ENCODE assay signal across 33 cellular contexts in genomic region chr4:75880278-75880677, GRCh38. TPM values are rescaled to one million over a fixed set of nuclear protein-coding genes. Genes with fewer than 3 reads are reported as not detected.
"Had no signal": no experiment of that assay in that cellular context is flagged by ENCODE, and none has a peak within 500 bp of the region (broad histone marks: within the 10 kb centered on the region; RNA-seq: fewer than 3 reads in every experiment).

No MANE protein-coding gene starts in this region.

- H3K36me3 ChIP-seq: adrenal gland, gastroesophageal sphincter, WERI-Rb-1 had no signal

- H3K4me1 ChIP-seq: adrenal gland, body of pancreas, gastroesophageal sphincter had no signal

- H3K36me3 Mint-ChIP-seq: T-cell had no signal

- H3K27ac ChIP-seq: adrenal gland, body of pancreas, gastroesophageal sphincter, WERI-Rb-1 had no signal

- H3K27ac Mint-ChIP-seq: activated B cell treated with CpG ODN at 0.5 μM for 24 hours; activated CD8-positive, alpha-beta T cell treated with anti-CD3 and anti-CD28 coated beads for 36 hours; activated naive CD8-positive, alpha-beta T cell; activated T-helper 17 cell treated with anti-CD3 and anti-CD28 coated beads, Interleukin-2, amount 50 U/mL, for 72 hours; T-cell; T-helper 17 cell; T-helper 2 cell treated with Interferon-gamma antibody and Interleukin-4, amounts not matched to agents 5 μg/mL and 100 μg/mL, for 36 hours had no signal

- DNase-seq: activated B cell treated with CpG ODN at 0.5 μM for 24 hours; activated CD4-positive, alpha-beta T cell treated with anti-CD3 and anti-CD28 coated beads for 48 hours; activated CD4-positive, alpha-beta T cell treated with anti-CD3 and anti-CD28 coated beads, Interleukin-2, amount 50 U/mL, for 1 hour; activated CD4-positive, alpha-beta T cell treated with anti-CD3 and anti-CD28 coated beads, Interleukin-2, amount 50 U/mL, for 48 hours; activated CD8-positive, alpha-beta memory T cell treated with anti-CD3 and anti-CD28 coated beads for 24 hours; activated CD8-positive, alpha-beta T cell treated with anti-CD3 and anti-CD28 coated beads for 36 hours; activated effector memory CD4-positive, alpha-beta T cell treated with Interleukin-2 at 50 U/mL for 16 hours; activated gamma-delta T cell treated with Interleukin-2 at 50 U/mL for 16 hours; activated naive CD4-positive, alpha-beta T cell treated with anti-CD3 and anti-CD28 coated beads, Interleukin-2, amount 50 U/mL, for 16 hours; activated naive CD4-positive, alpha-beta T cell treated with Interleukin-2 at 50 U/mL for 16 hours; activated T-cell treated with anti-CD3 and anti-CD28 coated beads, Interleukin-2, amount 50 U/mL, for 4 hours; adrenal gland; amygdala; aorta; body of pancreas; caudate nucleus; cortex of kidney; effector CD8-positive, alpha-beta T cell; foreskin melanocyte; SW 1271; T-cell; T-helper 17 cell; T1000; WERI-Rb-1 had no signal

- H3K27me3 ChIP-seq: adrenal gland, body of pancreas had no signal

- H3K9me3 Mint-ChIP-seq: activated B cell treated with CpG ODN at 0.5 μM for 24 hours; activated CD8-positive, alpha-beta T cell treated with anti-CD3 and anti-CD28 coated beads for 36 hours; activated T-cell treated with anti-CD3 and anti-CD28 coated beads, Interleukin-2, amount 50 U/mL, for 4 hours; activated T-helper 17 cell treated with anti-CD3 and anti-CD28 coated beads, Interleukin-2, amount 50 U/mL, for 72 hours; T-cell; T-helper 2 cell treated with Interferon-gamma antibody and Interleukin-4, amounts not matched to agents 5 μg/mL and 100 μg/mL, for 36 hours had no signal

- H3K27me3 Mint-ChIP-seq: activated CD8-positive, alpha-beta T cell treated with anti-CD3 and anti-CD28 coated beads for 36 hours; activated naive CD8-positive, alpha-beta T cell had no signal

- H3K4me3 Mint-ChIP-seq: activated B cell treated with CpG ODN at 0.5 μM for 24 hours; activated CD8-positive, alpha-beta T cell treated with anti-CD3 and anti-CD28 coated beads for 36 hours; activated naive CD8-positive, alpha-beta T cell; activated T-cell treated with anti-CD3 and anti-CD28 coated beads, Interleukin-2, amount 50 U/mL, for 4 hours; activated T-helper 17 cell treated with anti-CD3 and anti-CD28 coated beads, Interleukin-2, amount 50 U/mL, for 72 hours; T-cell; T-helper 17 cell; T-helper 2 cell treated with Interferon-gamma antibody and Interleukin-4, amounts not matched to agents 5 μg/mL and 100 μg/mL, for 36 hours had no signal

- H3K4me1 Mint-ChIP-seq: activated B cell treated with CpG ODN at 0.5 μM for 24 hours; activated T-helper 17 cell treated with anti-CD3 and anti-CD28 coated beads, Interleukin-2, amount 50 U/mL, for 72 hours; T-cell had no signal

- H3K9me3 ChIP-seq: adrenal gland, body of pancreas, gastroesophageal sphincter had no signal

- H3K4me3 ChIP-seq: adrenal gland, body of pancreas, gastroesophageal sphincter had no signal

RNA-seq across cellular contexts. Expression of gene PPEF2, which starts 22.0 kb away (rescaled TPM):
- total RNA-seq: activated T-cell treated with anti-CD3 and anti-CD28 coated beads, Interleukin-2, amount 50 U/mL, for 4 hours; body of pancreas; chondrocyte; dermis microvascular lymphatic vessel endothelial cell; epithelial cell of proximal tubule; esophagus mucosa; gastroesophageal sphincter; glomerular endothelial cell had no signal
